Comparison of ENCODE assay signal across 1 cellular context in genomic region chr18:42052137-42052708, GRCh38.
TF ChIP-seq lines count a peak whose summit lies in the region.

No MANE protein-coding gene starts in this region.

TF ChIP-seq in GM12878, 131 proteins besides CTCF, POLR2A, EP300 and RAD21 (continued from another document):
- TF ChIP-seq ELK1 (IDR thresholded peaks at IDR 0.05; ENCODE audit: low read depth, low read length) = no peak
- TF ChIP-seq ZNF24 (IDR thresholded peaks at IDR 0.05) = no peak
- TF ChIP-seq RELB (IDR thresholded peaks at IDR 0.05; ENCODE audit: low read depth) = no peak
- TF ChIP-seq NFIC (IDR thresholded peaks at IDR 0.05; ENCODE audit: low read depth, low read length) = no peak
- no peak for TF ChIP-seq IKZF2 (IDR thresholded peaks at IDR 0.05)
- TF ChIP-seq TBL1XR1 (IDR thresholded peaks at IDR 0.05; ENCODE audit: low read depth, low read length) = no peak
- no peak for TF ChIP-seq ZNF384 (IDR thresholded peaks at IDR 0.05; ENCODE audit: borderline replicate concordance, low read depth, low read length)
